Comparison of ENCODE assay signal across 21 cellular contexts in the genomic region with DNA sequence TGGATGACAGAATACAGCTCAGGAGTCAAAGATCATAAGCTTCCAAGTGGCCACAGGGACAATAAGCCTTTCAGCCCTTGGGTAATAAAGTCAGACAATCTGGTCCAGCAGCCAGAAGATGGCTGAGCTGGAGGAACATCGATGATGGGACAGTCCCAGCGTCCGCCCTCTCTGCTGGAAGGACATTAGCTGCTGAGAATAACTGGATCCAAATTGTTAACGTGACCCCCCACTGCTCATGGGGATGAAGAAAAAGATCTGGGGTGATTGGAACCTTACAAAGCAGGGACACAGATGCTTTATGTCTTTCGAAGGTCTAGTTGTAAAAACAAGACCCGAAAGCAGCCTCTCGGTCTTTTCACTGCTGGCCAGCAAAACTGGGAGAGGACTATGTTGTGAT.
"Had no signal": no experiment of that assay in that cellular context is flagged by ENCODE, and none has a peak within 500 bp of the region (broad histone marks: within the 10 kb centered on the region; RNA-seq: fewer than 3 reads in every experiment).

No MANE protein-coding gene starts in this region.

- H3K27me3 ChIP-seq: ascending aorta, cardiac muscle cell had no signal

- ATAC-seq: activated CD4-positive, CD25-positive, alpha-beta regulatory T cell treated with anti-CD3 and anti-CD28 coated beads, Interleukin-2, amount 50 U/mL, for 24 hours had no signal

- H3K27ac Mint-ChIP-seq: activated CD4-positive, alpha-beta memory T cell treated with anti-CD3 and anti-CD28 coated beads, Interleukin-2, amount 10 ng/mL, durations not matched to agents 7 days and 5 days; activated CD4-positive, alpha-beta T cell treated with anti-CD3 and anti-CD28 coated beads for 36 hours; activated CD4-positive, alpha-beta T cell treated with anti-CD3 and anti-CD28 coated beads, Interleukin-2, amount 10 ng/mL, durations not matched to agents 7 days and 5 days; activated CD8-positive, alpha-beta memory T cell treated with anti-CD3 and anti-CD28 coated beads, Interleukin-2, amount 10 ng/mL, durations not matched to agents 7 days and 5 days; activated CD8-positive, alpha-beta T cell treated with anti-CD3 and anti-CD28 coated beads, Interleukin-2, amount 10 ng/mL, durations not matched to agents 7 days and 5 days; activated naive CD4-positive, alpha-beta T cell treated with anti-CD3 and anti-CD28 coated beads, Interleukin-2, amount 10 ng/mL, durations not matched to agents 7 days and 5 days; activated naive CD8-positive, alpha-beta T cell; activated naive CD8-positive, alpha-beta T cell treated with anti-CD3 and anti-CD28 coated beads, Interleukin-2, amount 10 ng/mL, durations not matched to agents 7 days and 5 days; activated naive CD8-positive, alpha-beta T cell treated with anti-CD3 and anti-CD28 coated beads, Interleukin-2, amount 50 U/mL, for 24 hours; activated T-cell treated with anti-CD3 and anti-CD28 coated beads, Interleukin-2, amount 50 U/mL, for 24 hours; activated T-helper 2 cell treated with anti-CD3 and anti-CD28 coated beads, Interferon-gamma antibody, Interleukin-2, Interleukin-4, amounts not matched to agents 10 μg/mL and 5 μg/mL and 100 μg/mL, durations not matched to agents 14 hours and 24 hours and 36 hours; brain; T-helper 1 cell treated with Interleukin-12 subunit alpha and Interleukin-12 subunit beta and Interleukin-4 antibody, amounts not matched to agents 30 μg/mL and 1 μg/mL, for 36 hours; WTC11 had no signal

- H3K36me3 ChIP-seq: ascending aorta, cardiac muscle cell, WERI-Rb-1 had no signal

- H3K4me3 Mint-ChIP-seq: activated CD4-positive, alpha-beta memory T cell treated with anti-CD3 and anti-CD28 coated beads, Interleukin-2, amount 10 ng/mL, durations not matched to agents 7 days and 5 days; activated CD4-positive, alpha-beta T cell treated with anti-CD3 and anti-CD28 coated beads for 36 hours; activated CD4-positive, alpha-beta T cell treated with anti-CD3 and anti-CD28 coated beads, Interleukin-2, amount 10 ng/mL, durations not matched to agents 7 days and 5 days; activated CD8-positive, alpha-beta memory T cell treated with anti-CD3 and anti-CD28 coated beads, Interleukin-2, amount 10 ng/mL, durations not matched to agents 7 days and 5 days; activated CD8-positive, alpha-beta T cell treated with anti-CD3 and anti-CD28 coated beads, Interleukin-2, amount 10 ng/mL, durations not matched to agents 7 days and 5 days; activated naive CD4-positive, alpha-beta T cell treated with anti-CD3 and anti-CD28 coated beads, Interleukin-2, amount 10 ng/mL, durations not matched to agents 7 days and 5 days; activated naive CD4-positive, alpha-beta T cell treated with anti-CD3 and anti-CD28 coated beads, Interleukin-2, amount 50 U/mL, for 24 hours; activated naive CD8-positive, alpha-beta T cell; activated naive CD8-positive, alpha-beta T cell treated with anti-CD3 and anti-CD28 coated beads, Interleukin-2, amount 10 ng/mL, durations not matched to agents 7 days and 5 days; activated naive CD8-positive, alpha-beta T cell treated with anti-CD3 and anti-CD28 coated beads, Interleukin-2, amount 50 U/mL, for 24 hours; activated T-cell treated with anti-CD3 and anti-CD28 coated beads, Interleukin-2, amount 50 U/mL, for 24 hours; brain; central memory CD8-positive, alpha-beta T cell; T-helper 1 cell treated with Interleukin-12 subunit alpha and Interleukin-12 subunit beta and Interleukin-4 antibody, amounts not matched to agents 30 μg/mL and 1 μg/mL, for 36 hours; WTC11 had no signal

- H3K36me3 Mint-ChIP-seq: activated CD8-positive, alpha-beta memory T cell treated with anti-CD3 and anti-CD28 coated beads, Interleukin-2, amount 10 ng/mL, durations not matched to agents 7 days and 5 days; activated naive CD4-positive, alpha-beta T cell treated with anti-CD3 and anti-CD28 coated beads, Interleukin-2, amount 10 ng/mL, durations not matched to agents 7 days and 5 days; activated naive CD8-positive, alpha-beta T cell treated with anti-CD3 and anti-CD28 coated beads, Interleukin-2, amount 10 ng/mL, durations not matched to agents 7 days and 5 days; brain had no signal

- DNase-seq: activated gamma-delta T cell had no signal

- H3K4me3 ChIP-seq: ascending aorta, cardiac muscle cell had no signal

- H3K4me1 Mint-ChIP-seq: activated CD4-positive, alpha-beta memory T cell treated with anti-CD3 and anti-CD28 coated beads, Interleukin-2, amount 10 ng/mL, durations not matched to agents 7 days and 5 days; activated naive CD4-positive, alpha-beta T cell treated with anti-CD3 and anti-CD28 coated beads, Interleukin-2, amount 10 ng/mL, durations not matched to agents 7 days and 5 days; activated naive CD8-positive, alpha-beta T cell treated with anti-CD3 and anti-CD28 coated beads, Interleukin-2, amount 10 ng/mL, durations not matched to agents 7 days and 5 days had no signal

- H3K27ac ChIP-seq: ascending aorta, cardiac muscle cell, WERI-Rb-1 had no signal

- H3K4me1 ChIP-seq: ascending aorta had no signal

- H3K9me3 Mint-ChIP-seq: activated naive CD4-positive, alpha-beta T cell treated with anti-CD3 and anti-CD28 coated beads, Interleukin-2, amount 10 ng/mL, durations not matched to agents 7 days and 5 days; activated naive CD4-positive, alpha-beta T cell treated with anti-CD3 and anti-CD28 coated beads, Interleukin-2, amount 50 U/mL, for 24 hours; central memory CD8-positive, alpha-beta T cell had no signal
